Comparison of ENCODE assay signal across 10 cellular contexts in genomic region chr10:11824376-11824775, GRCh38. TPM values are rescaled to one million over a fixed set of nuclear protein-coding genes. Genes with fewer than 3 reads are reported as not detected.
DNase-seq lines count a peak whose midpoint lies in the region; ATAC-seq and TF ChIP-seq lines count a peak whose summit lies in the region.
"Had no signal": no experiment of that assay in that cellular context is flagged by ENCODE, and none has a peak within 500 bp of the region (broad histone marks: within the 10 kb centered on the region; RNA-seq: fewer than 3 reads in every experiment).

No MANE protein-coding gene starts in this region.

- H3K9me3 ChIP-seq in tibial artery: no peaks in the 10 kb centered on the region

- peak overlapping the region; percentile 71 for H3K4me3 Mint-ChIP-seq in activated naive CD4-positive, alpha-beta T cell treated with anti-CD3 and anti-CD28 coated beads for 36 hours
- peak overlapping the region in 4 of 5 donors; percentile 39 to 70 (median 61) for H3K4me3 Mint-ChIP-seq in immature natural killer cell

- H3K27ac ChIP-seq in tibial artery: no peak overlapping the region

- H3K36me3 ChIP-seq in tibial artery: no peaks in the 10 kb centered on the region

- peaks cover 0 to 13% of the 10 kb centered on the region in 2 donors for H3K27me3 ChIP-seq in tibial artery

- no peak for ATAC-seq in activated CD4-positive, CD25-positive, alpha-beta regulatory T cell treated with anti-CD3 and anti-CD28 coated beads, Interleukin-2, amount 50 U/mL, for 24 hours

- no peaks in the 10 kb centered on the region for H3K36me3 Mint-ChIP-seq in activated naive CD4-positive, alpha-beta T cell treated with anti-CD3 and anti-CD28 coated beads for 36 hours (ENCODE audit: low read depth)
- H3K36me3 Mint-ChIP-seq in immature natural killer cell: no peaks in the 10 kb centered on the region

- no peak for DNase-seq in activated naive CD4-positive, alpha-beta T cell treated with anti-CD3 and anti-CD28 coated beads for 36 hours
- no peak for DNase-seq in activated naive CD4-positive, alpha-beta T cell (lab: John Stamatoyannopoulos, UW)
- DNase-seq in amniotic epithelial cell (ENCODE audit: low read depth) (peak; percentile 42), immature natural killer cell (no peak), tibial artery (no peak), NK-92 (lab: John Stamatoyannopoulos, UW; ENCODE audit: unreplicated experiment) (no peak)
- DNase-seq in effector CD4-positive, alpha-beta T cell: no peak
- DNase-seq: central memory CD4-positive, alpha-beta T cell; NCI-H1436 treated with DMSO at 0.1 percent for 48 hours had no signal

- peaks cover 40% of the 10 kb centered on the region for H3K27me3 Mint-ChIP-seq in activated naive CD4-positive, alpha-beta T cell treated with anti-CD3 and anti-CD28 coated beads for 36 hours (ENCODE audit: low read depth)
- peaks cover 15 to 36% (median 23%) of the 10 kb centered on the region in 3 donors for H3K27me3 Mint-ChIP-seq in immature natural killer cell (ENCODE audit: low read depth in 3 of 3)

- TF ChIP-seq CTCF in tibial artery (IDR thresholded peaks at IDR 0.05): no peak

- intact Hi-C loops in activated naive CD4-positive, alpha-beta T cell treated with anti-CD3 and anti-CD28 coated beads for 36 hours (cut with micrococcal nuclease): no loop called here
- intact Hi-C loops in tibial artery (cut with DNase I; ENCODE audit: low total_unique reads): no loop called here

- H3K27ac Mint-ChIP-seq in activated naive CD4-positive, alpha-beta T cell treated with anti-CD3 and anti-CD28 coated beads for 36 hours: no peak overlapping the region
- H3K27ac Mint-ChIP-seq in immature natural killer cell: no peak overlapping the region

- peaks cover 7% of the 10 kb centered on the region for H3K4me1 Mint-ChIP-seq in activated naive CD4-positive, alpha-beta T cell treated with anti-CD3 and anti-CD28 coated beads for 36 hours (ENCODE audit: low read depth)
- peaks cover 7 to 11% of the 10 kb centered on the region in 2 donors for H3K4me1 Mint-ChIP-seq in immature natural killer cell

- peaks cover 0 to 11% (median 8%) of the 10 kb centered on the region in 4 donors for H3K4me1 ChIP-seq in tibial artery

- peak overlapping the region; percentile 70 to 75 for H3K4me3 ChIP-seq in tibial artery

- no peaks in the 10 kb centered on the region for H3K9me3 Mint-ChIP-seq in activated naive CD4-positive, alpha-beta T cell treated with anti-CD3 and anti-CD28 coated beads for 36 hours
- no peaks in the 10 kb centered on the region for H3K9me3 Mint-ChIP-seq in immature natural killer cell

- CTCF ChIA-PET in activated naive CD4-positive, alpha-beta T cell treated with anti-CD3 and anti-CD28 coated beads for 36 hours (lab: Charles Lee): interaction anchor here (0.9 to 1.6 kb wide), 2 partner anchors 17 to 41 kb away, joined by 4 read pairs; no protein-coding TSS in a partner anchor

RNA-seq across cellular contexts. Expression of gene PROSER2, which starts 1.2 kb away (rescaled TPM):
- under 1 TPM; 0.57 to 0.83 TPM for total RNA-seq in activated naive CD4-positive, alpha-beta T cell treated with anti-CD3 and anti-CD28 coated beads for 36 hours
- polyA plus RNA-seq in immature natural killer cell: under 1 TPM in 1 of 3 donors, not detected in 2; 0.50 TPM
